1 cellular context compared by ENCODE assay signal in genomic region chr16:21076186-21076883, GRCh38.
TF ChIP-seq lines count a peak whose summit lies in the region.

No MANE protein-coding gene starts in this region.

TF ChIP-seq in HepG2, 621 proteins besides CTCF, POLR2A, EP300 and RAD21 (continued from another document and continues in another):
- TF ChIP-seq, protein P1, sequence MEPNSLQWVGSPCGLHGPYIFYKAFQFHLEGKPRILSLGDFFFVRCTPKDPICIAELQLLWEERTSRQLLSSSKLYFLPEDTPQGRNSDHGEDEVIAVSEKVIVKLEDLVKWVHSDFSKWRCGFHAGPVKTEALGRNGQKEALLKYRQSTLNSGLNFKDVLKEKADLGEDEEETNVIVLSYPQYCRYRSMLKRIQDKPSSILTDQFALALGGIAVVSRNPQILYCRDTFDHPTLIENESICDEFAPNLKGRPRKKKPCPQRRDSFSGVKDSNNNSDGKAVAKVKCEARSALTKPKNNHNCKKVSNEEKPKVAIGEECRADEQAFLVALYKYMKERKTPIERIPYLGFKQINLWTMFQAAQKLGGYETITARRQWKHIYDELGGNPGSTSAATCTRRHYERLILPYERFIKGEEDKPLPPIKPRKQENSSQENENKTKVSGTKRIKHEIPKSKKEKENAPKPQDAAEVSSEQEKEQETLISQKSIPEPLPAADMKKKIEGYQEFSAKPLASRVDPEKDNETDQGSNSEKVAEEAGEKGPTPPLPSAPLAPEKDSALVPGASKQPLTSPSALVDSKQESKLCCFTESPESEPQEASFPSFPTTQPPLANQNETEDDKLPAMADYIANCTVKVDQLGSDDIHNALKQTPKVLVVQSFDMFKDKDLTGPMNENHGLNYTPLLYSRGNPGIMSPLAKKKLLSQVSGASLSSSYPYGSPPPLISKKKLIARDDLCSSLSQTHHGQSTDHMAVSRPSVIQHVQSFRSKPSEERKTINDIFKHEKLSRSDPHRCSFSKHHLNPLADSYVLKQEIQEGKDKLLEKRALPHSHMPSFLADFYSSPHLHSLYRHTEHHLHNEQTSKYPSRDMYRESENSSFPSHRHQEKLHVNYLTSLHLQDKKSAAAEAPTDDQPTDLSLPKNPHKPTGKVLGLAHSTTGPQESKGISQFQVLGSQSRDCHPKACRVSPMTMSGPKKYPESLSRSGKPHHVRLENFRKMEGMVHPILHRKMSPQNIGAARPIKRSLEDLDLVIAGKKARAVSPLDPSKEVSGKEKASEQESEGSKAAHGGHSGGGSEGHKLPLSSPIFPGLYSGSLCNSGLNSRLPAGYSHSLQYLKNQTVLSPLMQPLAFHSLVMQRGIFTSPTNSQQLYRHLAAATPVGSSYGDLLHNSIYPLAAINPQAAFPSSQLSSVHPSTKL (CRISPR knock-in tag; IDR thresholded peaks at IDR 0.05), result 0 out of 2 replicates have a peak, but pooled peaks have one; percentile 17
- no peak for TF ChIP-seq MED8 (CRISPR knock-in tag; IDR thresholded peaks at IDR 0.05; ENCODE audit: insufficient replicate concordance)
- TF ChIP-seq GABPB1 (CRISPR knock-in tag; IDR thresholded peaks at IDR 0.05), result no peak
- TF ChIP-seq ZBTB49 (CRISPR knock-in tag; IDR thresholded peaks at IDR 0.05; ENCODE audit: borderline replicate concordance), result no peak
- no peak for TF ChIP-seq SYNCRIP (IDR thresholded peaks at IDR 0.05; ENCODE audit: insufficient read depth, low read depth, low read length)
- TF ChIP-seq ZBTB14 (CRISPR knock-in tag; IDR thresholded peaks at IDR 0.05), result no peak
- TF ChIP-seq, protein P2, sequence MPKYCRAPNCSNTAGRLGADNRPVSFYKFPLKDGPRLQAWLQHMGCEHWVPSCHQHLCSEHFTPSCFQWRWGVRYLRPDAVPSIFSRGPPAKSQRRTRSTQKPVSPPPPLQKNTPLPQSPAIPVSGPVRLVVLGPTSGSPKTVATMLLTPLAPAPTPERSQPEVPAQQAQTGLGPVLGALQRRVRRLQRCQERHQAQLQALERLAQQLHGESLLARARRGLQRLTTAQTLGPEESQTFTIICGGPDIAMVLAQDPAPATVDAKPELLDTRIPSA (CRISPR knock-in tag; IDR thresholded peaks at IDR 0.05; ENCODE audit: borderline replicate concordance), result no peak
- TF ChIP-seq ZBTB42 (CRISPR knock-in tag; IDR thresholded peaks at IDR 0.05), result no peak
- no peak for TF ChIP-seq PAXIP1 (CRISPR knock-in tag; conservative IDR thresholded peaks at IDR 0.05)
- no peak for TF ChIP-seq ZNF720 (CRISPR knock-in tag; IDR thresholded peaks at IDR 0.05)
- no peak for TF ChIP-seq ZNF292 (CRISPR knock-in tag; IDR thresholded peaks at IDR 0.05; ENCODE audit: borderline replicate concordance, low read depth)
- TF ChIP-seq ZNF382 (CRISPR knock-in tag; IDR thresholded peaks at IDR 0.05; ENCODE audit: borderline replicate concordance), result no peak
- no peak for TF ChIP-seq ZSCAN12 (CRISPR knock-in tag; IDR thresholded peaks at IDR 0.05)
- no peak for TF ChIP-seq ZNF333 (CRISPR knock-in tag; IDR thresholded peaks at IDR 0.05; ENCODE audit: borderline replicate concordance)
- TF ChIP-seq JARID2 (CRISPR knock-in tag; IDR thresholded peaks at IDR 0.05; ENCODE audit: insufficient replicate concordance), result no peak
- TF ChIP-seq NKX3-1 (CRISPR knock-in tag; IDR thresholded peaks at IDR 0.05), result no peak
- TF ChIP-seq, protein P3, sequence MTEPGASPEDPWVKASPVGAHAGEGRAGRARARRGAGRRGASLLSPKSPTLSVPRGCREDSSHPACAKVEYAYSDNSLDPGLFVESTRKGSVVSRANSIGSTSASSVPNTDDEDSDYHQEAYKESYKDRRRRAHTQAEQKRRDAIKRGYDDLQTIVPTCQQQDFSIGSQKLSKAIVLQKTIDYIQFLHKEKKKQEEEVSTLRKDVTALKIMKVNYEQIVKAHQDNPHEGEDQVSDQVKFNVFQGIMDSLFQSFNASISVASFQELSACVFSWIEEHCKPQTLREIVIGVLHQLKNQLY (CRISPR knock-in tag; IDR thresholded peaks at IDR 0.05), result no peak
- TF ChIP-seq ZFAT (CRISPR knock-in tag; conservative IDR thresholded peaks at IDR 0.05), result no peak
- TF ChIP-seq, protein P4, sequence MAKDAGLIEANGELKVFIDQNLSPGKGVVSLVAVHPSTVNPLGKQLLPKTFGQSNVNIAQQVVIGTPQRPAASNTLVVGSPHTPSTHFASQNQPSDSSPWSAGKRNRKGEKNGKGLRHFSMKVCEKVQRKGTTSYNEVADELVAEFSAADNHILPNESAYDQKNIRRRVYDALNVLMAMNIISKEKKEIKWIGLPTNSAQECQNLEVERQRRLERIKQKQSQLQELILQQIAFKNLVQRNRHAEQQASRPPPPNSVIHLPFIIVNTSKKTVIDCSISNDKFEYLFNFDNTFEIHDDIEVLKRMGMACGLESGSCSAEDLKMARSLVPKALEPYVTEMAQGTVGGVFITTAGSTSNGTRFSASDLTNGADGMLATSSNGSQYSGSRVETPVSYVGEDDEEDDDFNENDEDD (CRISPR knock-in tag; IDR thresholded peaks at IDR 0.05; ENCODE audit: borderline replicate concordance), result no peak
- no peak for TF ChIP-seq IKZF1 (IDR thresholded peaks at IDR 0.05)
- TF ChIP-seq IRX3 (CRISPR knock-in tag; IDR thresholded peaks at IDR 0.05; ENCODE audit: borderline replicate concordance, low read depth), result no peak
- TF ChIP-seq ZNF207 (IDR thresholded peaks at IDR 0.05; ENCODE audit: borderline replicate concordance), result no peak
- TF ChIP-seq SRY (CRISPR knock-in tag; IDR thresholded peaks at IDR 0.05), result no peak
- TF ChIP-seq SMARCE1 (IDR thresholded peaks at IDR 0.05; ENCODE audit: borderline replicate concordance), result no peak
- peak; percentile 20; the same call in 1 of the 2 replicates for TF ChIP-seq CEBPB (IDR thresholded peaks at IDR 0.05; ENCODE audit: borderline replicate concordance, low read depth, low read length)
- TF ChIP-seq GATA4 (IDR thresholded peaks at IDR 0.05; ENCODE audit: borderline replicate concordance, low read depth), result no peak
- no peak for TF ChIP-seq ZBTB4 (CRISPR knock-in tag; IDR thresholded peaks at IDR 0.05; ENCODE audit: borderline replicate concordance)
- no peak for TF ChIP-seq ZNF577 (CRISPR knock-in tag; IDR thresholded peaks at IDR 0.05; ENCODE audit: borderline replicate concordance, low read depth)
- no peak for TF ChIP-seq ZSCAN20 (CRISPR knock-in tag; IDR thresholded peaks at IDR 0.05; ENCODE audit: borderline replicate concordance)
- no peak for TF ChIP-seq ZNF773 (CRISPR knock-in tag; IDR thresholded peaks at IDR 0.05; ENCODE audit: borderline replicate concordance)
- no peak for TF ChIP-seq ZNF567 (CRISPR knock-in tag; IDR thresholded peaks at IDR 0.05; ENCODE audit: borderline replicate concordance)
- TF ChIP-seq, protein P5, sequence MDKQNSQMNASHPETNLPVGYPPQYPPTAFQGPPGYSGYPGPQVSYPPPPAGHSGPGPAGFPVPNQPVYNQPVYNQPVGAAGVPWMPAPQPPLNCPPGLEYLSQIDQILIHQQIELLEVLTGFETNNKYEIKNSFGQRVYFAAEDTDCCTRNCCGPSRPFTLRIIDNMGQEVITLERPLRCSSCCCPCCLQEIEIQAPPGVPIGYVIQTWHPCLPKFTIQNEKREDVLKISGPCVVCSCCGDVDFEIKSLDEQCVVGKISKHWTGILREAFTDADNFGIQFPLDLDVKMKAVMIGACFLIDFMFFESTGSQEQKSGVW (CRISPR knock-in tag; IDR thresholded peaks at IDR 0.05; ENCODE audit: borderline replicate concordance), result no peak
- TF ChIP-seq PHF20 (CRISPR knock-in tag; IDR thresholded peaks at IDR 0.05), result no peak
- peak; percentile 47; the same call in 1 of the 2 replicates for TF ChIP-seq SALL1 (CRISPR knock-in tag; IDR thresholded peaks at IDR 0.05)
- TF ChIP-seq HNF4G (IDR thresholded peaks at IDR 0.05; ENCODE audit: borderline replicate concordance, low read depth, low read length), result peak; percentile 18; the same call in 1 of the 2 replicates
- no peak for TF ChIP-seq HNF4G (CRISPR knock-in tag; IDR thresholded peaks at IDR 0.05; ENCODE audit: borderline replicate concordance, low read depth)
- TF ChIP-seq HNF4A (CRISPR knock-in tag; IDR thresholded peaks at IDR 0.05), result peak; percentile 64
- 0 out of 2 replicates have a peak, but pooled peaks have one; percentile 23 for TF ChIP-seq GATAD2A (CRISPR knock-in tag; IDR thresholded peaks at IDR 0.05)
- TF ChIP-seq ZNF136 (CRISPR knock-in tag; IDR thresholded peaks at IDR 0.05; ENCODE audit: low read depth), result no peak
- no peak for TF ChIP-seq KDM5B (CRISPR knock-in tag; IDR thresholded peaks at IDR 0.05; ENCODE audit: borderline replicate concordance)
- no peak for TF ChIP-seq ZNF574 (CRISPR knock-in tag; IDR thresholded peaks at IDR 0.05)
- no peak for TF ChIP-seq KMT2B (CRISPR knock-in tag; IDR thresholded peaks at IDR 0.05)
